In the genomic region with DNA sequence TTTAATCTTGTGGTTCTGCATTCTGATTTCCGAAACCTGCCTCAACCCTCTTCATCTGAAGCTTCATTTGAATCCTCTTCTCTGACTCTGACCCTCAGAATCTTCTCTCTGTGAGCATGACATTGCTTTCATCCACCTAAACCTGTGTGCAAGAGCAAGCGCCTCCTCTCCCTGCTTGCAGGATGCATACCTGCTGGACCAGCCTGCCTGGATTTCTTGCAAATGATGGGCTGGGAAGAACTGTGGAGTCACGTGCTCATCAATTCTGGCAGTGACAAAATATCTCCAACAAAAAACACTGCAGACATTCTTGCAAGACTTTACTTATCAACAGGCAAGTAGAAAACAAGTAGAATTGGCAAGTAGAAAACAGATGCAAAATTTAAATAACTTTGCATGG, we compare ENCODE assay signal across 32 cellular contexts. TPM values are rescaled to one million over a fixed set of nuclear protein-coding genes. Genes with fewer than 3 reads are reported as not detected.
"Had no signal": no experiment of that assay in that cellular context is flagged by ENCODE, and none has a peak within 500 bp of the region (broad histone marks: within the 10 kb centered on the region; RNA-seq: fewer than 3 reads in every experiment).

No MANE protein-coding gene starts in this region.

- H3K27me3 ChIP-seq: brain microvascular endothelial cell, Peyer's patch had no signal

- ATAC-seq: activated CD8-positive, alpha-beta T cell treated with anti-CD3 and anti-CD28 coated beads for 36 hours; activated T-cell treated with anti-CD3 and anti-CD28 coated beads, Interleukin-2, amount 50 U/mL, for 72 hours; activated T-helper 17 cell treated with anti-CD3 and anti-CD28 coated beads, Interleukin-2, amount 50 U/mL, for 72 hours; PC-3 had no signal

- H3K27me3 Mint-ChIP-seq: activated CD4-positive, alpha-beta T cell treated with anti-CD3 and anti-CD28 coated beads, Interleukin-2, amount 10 ng/mL, durations not matched to agents 24 days and 14 days had no signal

- H3K4me1 Mint-ChIP-seq: activated CD4-positive, alpha-beta T cell treated with anti-CD3 and anti-CD28 coated beads, Interleukin-2, amount 10 ng/mL, durations not matched to agents 24 days and 14 days; activated naive CD8-positive, alpha-beta T cell treated with anti-CD3 and anti-CD28 coated beads for 36 hours; activated T-helper 17 cell treated with anti-CD3 and anti-CD28 coated beads, Interleukin-2, amount 50 U/mL, for 72 hours had no signal

- H3K4me1 ChIP-seq: Peyer's patch had no signal

- H3K9me3 ChIP-seq: Peyer's patch had no signal

- DNase-seq: activated CD4-positive, alpha-beta T cell treated with anti-CD3 and anti-CD28 coated beads, Interleukin-2, amount 10 ng/mL, durations not matched to agents 24 days and 14 days; activated CD4-positive, alpha-beta T cell treated with anti-CD3 and anti-CD28 coated beads, Interleukin-2, amount 50 U/mL, for 4 hours; activated CD8-positive, alpha-beta T cell treated with anti-CD3 and anti-CD28 coated beads for 36 hours; activated effector memory CD4-positive, alpha-beta T cell treated with anti-CD3 and anti-CD28 coated beads, Interleukin-2, amount 50 U/mL, for 16 hours; activated naive CD4-positive, alpha-beta T cell; activated naive CD4-positive, alpha-beta T cell treated with anti-CD3 and anti-CD28 coated beads, Interleukin-2, amount 50 U/mL, for 16 hours; activated naive CD8-positive, alpha-beta T cell treated with anti-CD3 and anti-CD28 coated beads for 36 hours; activated T-cell treated with anti-CD3 and anti-CD28 coated beads, Interleukin-2, amount 50 U/mL, for 1 hour; activated T-cell treated with anti-CD3 and anti-CD28 coated beads, Interleukin-2, amount 50 U/mL, for 72 hours; amniotic stem cell; aorta; brain microvascular endothelial cell; central memory CD4-positive, alpha-beta T cell; MM.1S; MV-4-11; NCI-H1092; NCI-H1436 treated with DMSO at 0.1 percent for 48 hours; NCI-H1694 treated with DMSO at 0.1 percent for 48 hours; NCI-H2029; NCI-H345; NCI-H524 treated with DMSO at 0.1 percent for 48 hours; PC-3; Peyer's patch; RPMI8226; SHP77 treated with DMSO at 0.1 percent for 48 hours; SW 1271; T-helper 1 cell; T-helper 2 cell; T-helper 9 cell; WERI-Rb-1 had no signal

- H3K27ac ChIP-seq: brain microvascular endothelial cell, Peyer's patch, WERI-Rb-1 had no signal

- H3K36me3 Mint-ChIP-seq: activated naive CD8-positive, alpha-beta T cell treated with anti-CD3 and anti-CD28 coated beads for 36 hours had no signal

- H3K36me3 ChIP-seq: brain microvascular endothelial cell, Peyer's patch, WERI-Rb-1 had no signal

- H3K4me3 Mint-ChIP-seq: activated CD4-positive, alpha-beta T cell treated with anti-CD3 and anti-CD28 coated beads, Interleukin-2, amount 10 ng/mL, durations not matched to agents 24 days and 14 days; activated CD8-positive, alpha-beta T cell treated with anti-CD3 and anti-CD28 coated beads for 36 hours; activated naive CD8-positive, alpha-beta T cell treated with anti-CD3 and anti-CD28 coated beads for 36 hours; activated T-cell treated with anti-CD3 and anti-CD28 coated beads, Interleukin-2, amount 50 U/mL, for 72 hours; activated T-helper 17 cell treated with anti-CD3 and anti-CD28 coated beads, Interleukin-2, amount 50 U/mL, for 72 hours had no signal

- H3K4me3 ChIP-seq: Peyer's patch had no signal

- H3K27ac Mint-ChIP-seq: activated CD4-positive, alpha-beta T cell treated with anti-CD3 and anti-CD28 coated beads, Interleukin-2, amount 10 ng/mL, durations not matched to agents 24 days and 14 days; activated CD8-positive, alpha-beta T cell treated with anti-CD3 and anti-CD28 coated beads for 36 hours; activated naive CD8-positive, alpha-beta T cell treated with anti-CD3 and anti-CD28 coated beads for 36 hours; activated T-cell treated with anti-CD3 and anti-CD28 coated beads, Interleukin-2, amount 50 U/mL, for 72 hours; activated T-helper 17 cell treated with anti-CD3 and anti-CD28 coated beads, Interleukin-2, amount 50 U/mL, for 72 hours had no signal

RNA-seq across cellular contexts. Expression of a gene that starts 20.8 kb away (rescaled TPM):
- total RNA-seq: LHCN-M2 had no signal
- polyA plus RNA-seq: aorta had no signal
